Comparison of ENCODE assay signal across 8 cellular contexts in the genomic region with DNA sequence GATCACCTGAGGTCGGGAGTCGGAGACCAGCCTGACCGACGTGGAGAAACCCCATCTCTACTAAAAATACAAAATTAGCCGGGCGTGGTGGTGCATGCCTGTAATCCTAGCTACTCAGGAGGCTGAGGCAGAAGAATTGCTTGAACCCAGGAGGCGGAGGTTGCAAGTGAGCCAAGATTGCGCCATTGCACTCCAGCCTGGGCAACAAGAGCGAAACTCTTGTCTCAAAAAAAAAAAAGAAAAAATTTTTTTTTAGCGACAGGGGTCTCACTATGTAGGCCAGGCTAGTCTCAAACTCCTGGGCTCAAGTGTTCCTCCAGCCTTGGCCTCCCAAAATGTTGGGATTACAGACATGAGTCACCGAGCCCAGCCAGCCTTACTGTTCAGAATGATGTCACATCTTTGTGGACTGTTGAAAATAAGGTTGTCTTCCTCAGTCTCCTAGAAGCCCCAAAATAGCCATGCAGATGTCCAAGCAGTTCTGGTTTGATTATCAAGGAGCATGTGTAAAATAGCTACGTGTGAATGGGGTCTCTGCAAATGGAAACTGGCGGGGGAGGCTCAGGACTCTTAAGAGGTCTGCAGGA.
DNase-seq lines count a peak whose midpoint lies in the region; ATAC-seq and TF ChIP-seq lines count a peak whose summit lies in the region.
"Not testable (repeated sequence)": the region's sequence is repeated elsewhere in the genome, so short reads cannot be mapped to it uniquely, and the experiment has no call there.

No MANE protein-coding gene starts in this region.

- not testable (repeated sequence) for H3K4me3 ChIP-seq in PC-3 (ENCODE audit: low read length); hepatocyte
- H3K4me3 ChIP-seq in skeletal muscle satellite cell (ENCODE audit: low read length), result peak overlapping the region; percentile 32

- H3K9me3 Mint-ChIP-seq in endothelial cell (ENCODE audit: unreplicated experiment); natural killer cell: not testable (repeated sequence)

- intact Hi-C loops in PC-3 (cut with micrococcal nuclease); natural killer cell (cut with micrococcal nuclease): not testable (repeated sequence)

- H3K27me3 Mint-ChIP-seq in endothelial cell (ENCODE audit: unreplicated experiment), result not testable (repeated sequence)
- peaks cover 19 to 29% of the 10 kb centered on the region in 2 donors for H3K27me3 Mint-ChIP-seq in natural killer cell (ENCODE audit: low read depth in 2 of 2)

- not testable (repeated sequence) for H3K36me3 ChIP-seq in PC-3 (ENCODE audit: low read depth, low read length); hepatocyte (replicated peaks; ENCODE audit: insufficient read depth, low read depth); skeletal muscle satellite cell (ENCODE audit: insufficient read depth, low read length)

- H3K27ac Mint-ChIP-seq in endothelial cell (ENCODE audit: unreplicated experiment); natural killer cell: not testable (repeated sequence)

- H3F3A ChIP-seq in PC-3 (ENCODE audit: low read length, unreplicated experiment), result not testable (repeated sequence)

- peak overlapping the region; percentile 31 for H3K4me3 Mint-ChIP-seq in endothelial cell (ENCODE audit: unreplicated experiment)
- H3K4me3 Mint-ChIP-seq in natural killer cell, result peak overlapping the region; percentile 17

- DNase-seq in ACHN, result peak; percentile 46
- peak; percentile 46 for DNase-seq in HCEC 1CT
- DNase-seq in PC-3, result peak; percentile 49
- peak; percentile 42 for DNase-seq in astrocyte of the hippocampus (ENCODE audit: low read depth, low spot score)
- DNase-seq in endothelial cell (ENCODE audit: low spot score); hepatocyte (ENCODE audit: low spot score); natural killer cell: not testable (repeated sequence)

- H3K9me3 ChIP-seq in PC-3 (ENCODE audit: low read length); hepatocyte (ENCODE audit: low read depth); skeletal muscle satellite cell (replicated peaks; ENCODE audit: low read length): not testable (repeated sequence)

- H3K4me1 ChIP-seq in PC-3 (ENCODE audit: insufficient read depth, low read length) (peaks cover 51% of the 10 kb centered on the region), skeletal muscle satellite cell (ENCODE audit: control insufficient read depth, insufficient read depth, low read length) (peaks cover 36% of the 10 kb centered on the region)
- H3K4me1 ChIP-seq in hepatocyte (ENCODE audit: insufficient read depth), result not testable (repeated sequence)

- peak overlapping the region; percentile 61 for H3K4me2 ChIP-seq in PC-3 (ENCODE audit: low read length)
- peak overlapping the region; percentile 97 for H3K4me2 ChIP-seq in hepatocyte
- H3K4me2 ChIP-seq in skeletal muscle satellite cell (ENCODE audit: low read length), result peak overlapping the region; percentile 67

- H3K79me2 ChIP-seq in PC-3 (ENCODE audit: low read length); hepatocyte: not testable (repeated sequence)

- peak; percentile 10 for ATAC-seq in PC-3
- not testable (repeated sequence) for ATAC-seq in natural killer cell

- H3K27ac ChIP-seq in PC-3 (ENCODE audit: low read length), result peak overlapping the region; percentile 62
- not testable (repeated sequence) for H3K27ac ChIP-seq in hepatocyte

- H3K9me2 ChIP-seq in PC-3 (replicated peaks; ENCODE audit: low read length); hepatocyte (replicated peaks; ENCODE audit: insufficient read depth): not testable (repeated sequence)

- not testable (repeated sequence) for BruUV-seq in PC-3 (replicated peaks; lab: Mats Ljungman, UMichigan)

- in situ Hi-C loops in ACHN (cut with HindIII; ENCODE audit: low pct_ligation_motif_present, low pct_unique_long_range_greater_than_20kb, low sequenced_read_pairs), result not testable (repeated sequence)

- not testable (repeated sequence) for H3K36me3 Mint-ChIP-seq in endothelial cell (ENCODE audit: low read depth, unreplicated experiment); natural killer cell

- 87% methylated on average over 13 of the region's 13 CpGs for WGBS in hepatocyte (ENCODE audit: low lambda C conversion rate, missing lambda C conversion rate)

- POLR2A ChIA-PET in PC-3 (lab: Charles Lee; ENCODE audit: unreplicated experiment), result interaction anchor here (0.6 kb wide), 1 partner anchor 203 kb away, joined by 3 read pairs; no protein-coding TSS in a partner anchor

- peak overlapping the region; percentile 25 for H2AFZ ChIP-seq in PC-3 (ENCODE audit: low read length)
- not testable (repeated sequence) for H2AFZ ChIP-seq in hepatocyte

- not testable (repeated sequence) for H3K27me3 ChIP-seq in PC-3 (ENCODE audit: low read length); hepatocyte; skeletal muscle satellite cell (ENCODE audit: control insufficient read depth, insufficient read depth, low read length)

- CTCF ChIA-PET in PC-3 (lab: Charles Lee), result interaction anchor here (0.5 kb wide), 1 partner anchor 111 kb away, joined by 8 read pairs; no protein-coding TSS in a partner anchor

- not testable (repeated sequence) for H3K9ac ChIP-seq in PC-3 (ENCODE audit: low read length)
- H3K9ac ChIP-seq in skeletal muscle satellite cell (ENCODE audit: low read depth, low read length), result peak overlapping the region; percentile 24

- H4K20me1 ChIP-seq in PC-3 (ENCODE audit: low read length); hepatocyte (ENCODE audit: insufficient read depth, poor library complexity, severe bottlenecking): not testable (repeated sequence)

- peaks cover 34% of the 10 kb centered on the region for H3K4me1 Mint-ChIP-seq in endothelial cell (ENCODE audit: unreplicated experiment)
- H3K4me1 Mint-ChIP-seq in natural killer cell, result peaks cover 7 to 13% of the 10 kb centered on the region in 2 donors

- not testable (repeated sequence) for TF ChIP-seq CTCF in PC-3 (conservative IDR thresholded peaks at IDR 0.05; ENCODE audit: low read depth, low read length); endothelial cell (IDR thresholded peaks at IDR 0.05; ENCODE audit: unreplicated experiment); hepatocyte (IDR thresholded peaks at IDR 0.05; ENCODE audit: poor library complexity); natural killer cell (IDR thresholded peaks at IDR 0.05)
